8 cellular contexts compared by ENCODE assay signal in the genomic region with DNA sequence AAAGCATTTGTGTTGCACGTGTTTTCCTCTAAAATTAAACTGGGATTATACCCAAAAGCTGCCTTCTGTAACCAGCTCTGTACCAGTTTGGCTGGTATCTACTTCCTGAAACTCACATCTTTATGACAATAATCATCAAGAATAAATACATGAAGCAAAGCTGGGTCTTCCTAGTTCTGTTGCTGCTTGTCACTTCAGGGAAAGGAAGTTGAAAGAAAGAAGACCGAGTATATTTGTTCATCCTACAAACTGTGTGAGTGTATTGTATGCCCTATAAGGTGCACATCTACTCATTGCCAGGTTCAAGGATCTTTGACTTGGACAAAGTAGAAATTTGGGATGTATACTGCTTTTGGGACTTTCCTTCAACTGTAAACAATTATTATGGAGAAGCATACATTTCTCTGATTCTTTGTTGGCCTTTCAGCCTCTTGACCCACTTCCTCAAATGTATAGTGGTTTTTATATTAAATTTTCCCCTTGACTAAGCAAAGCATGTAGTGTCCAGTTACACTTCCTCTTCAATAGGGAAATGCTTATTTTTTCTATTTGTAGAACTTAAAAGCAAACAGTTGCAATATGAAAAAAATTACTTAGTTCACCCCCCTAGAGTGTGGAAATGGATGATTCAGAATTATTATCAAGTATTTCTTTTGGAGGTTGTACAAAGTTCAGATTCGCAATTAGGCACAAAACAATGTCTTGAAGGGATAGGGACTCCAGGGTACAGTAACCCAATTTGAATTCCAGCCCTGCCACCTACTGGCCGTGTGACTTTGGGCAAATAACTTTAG. TPM values are rescaled to one million over a fixed set of nuclear protein-coding genes. Genes with fewer than 3 reads are reported as not detected.
DNase-seq lines count a peak whose midpoint lies in the region; ATAC-seq and TF ChIP-seq lines count a peak whose summit lies in the region.

No MANE protein-coding gene starts in this region.

- no peaks in the 10 kb centered on the region for H3K79me2 ChIP-seq in hepatocyte

- H3K27ac ChIP-seq in ascending aorta (no peak overlapping the region), hepatocyte (no peak overlapping the region)

- DNase-seq in GM10266 (ENCODE audit: extremely low spot score) = peak; percentile 37
- peak; percentile 23 for DNase-seq in HPDE6-E6E7 (ENCODE audit: extremely low spot score)
- DNase-seq in SHP77 treated with DMSO at 0.1 percent for 48 hours (lab: John Stamatoyannopoulos, UW) = peak; percentile 13
- DNase-seq in ascending aorta (ENCODE audit: low spot score in 2 of 2) = no peak
- peak; percentile 27 for DNase-seq in hepatocyte (ENCODE audit: low spot score)
- DNase-seq in stimulated activated CD8-positive, alpha-beta memory T cell treated with anti-CD3 and anti-CD28 coated beads, Interleukin-12 subunit alpha, Interleukin-12 subunit beta, amount 100 ng/mL, for 1 hour (ENCODE audit: low read depth) = peak; percentile 42

- H4K20me1 ChIP-seq in hepatocyte (ENCODE audit: insufficient read depth, poor library complexity, severe bottlenecking) = no peaks in the 10 kb centered on the region

- H3K9me3 ChIP-seq in ascending aorta (no peaks in the 10 kb centered on the region), hepatocyte (ENCODE audit: low read depth) (no peaks in the 10 kb centered on the region)

- H3K4me2 ChIP-seq in hepatocyte = no peak overlapping the region

- H3K4me3 ChIP-seq in ascending aorta (no peak overlapping the region), hepatocyte (no peak overlapping the region)

- peaks cover 0 to 4% of the 10 kb centered on the region in 2 donors for H3K4me1 ChIP-seq in ascending aorta
- H3K4me1 ChIP-seq in hepatocyte (ENCODE audit: insufficient read depth) = no peaks in the 10 kb centered on the region

- WGBS in hepatocyte (ENCODE audit: low lambda C conversion rate, missing lambda C conversion rate) = 64% methylated on average over 4 of the region's 4 CpGs

- no peaks in the 10 kb centered on the region for H3K9me2 ChIP-seq in hepatocyte (replicated peaks; ENCODE audit: insufficient read depth)

- no peak overlapping the region for H2AFZ ChIP-seq in hepatocyte

- ATAC-seq in GM19397 (IDR thresholded peaks at IDR 0.05; ENCODE audit: unreplicated experiment) (no peak), HG02840 (IDR thresholded peaks at IDR 0.05; ENCODE audit: low FRiP score, unreplicated experiment) (no peak)

- H3K36me3 ChIP-seq in ascending aorta (no peaks in the 10 kb centered on the region), hepatocyte (replicated peaks; ENCODE audit: insufficient read depth, low read depth) (no peaks in the 10 kb centered on the region)

- TF ChIP-seq CTCF in GM10266 (IDR thresholded peaks at IDR 0.05; ENCODE audit: control insufficient read depth, insufficient read depth, low read depth, missing control alignments) (peak; percentile 64), ascending aorta (IDR thresholded peaks at IDR 0.05) (peak; percentile 19 to 51 (median 49)), hepatocyte (IDR thresholded peaks at IDR 0.05; ENCODE audit: poor library complexity) (peak; percentile 55)

- H3K27me3 ChIP-seq in ascending aorta (no peaks in the 10 kb centered on the region), hepatocyte (no peaks in the 10 kb centered on the region)

- intact Hi-C loops in ascending aorta (cut with DNase I) = loop anchor here (2.0 kb wide), 1 partner anchor 13 kb away; no protein-coding TSS in a partner anchor

RNA-seq across cellular contexts. Expression of a gene that starts 28.9 kb away (rescaled TPM):
- total RNA-seq in ascending aorta (46.4 TPM), hepatocyte (53.4 and 66.8 TPM in 2 replicates)
- polyA plus RNA-seq in hepatocyte = 60.2 and 66.7 TPM in 2 replicates

RNA-seq across cellular contexts. Expression of a gene that starts 49.5 kb away (rescaled TPM):
- total RNA-seq in ascending aorta (25.9 TPM), hepatocyte (23.1 and 26.9 TPM in 2 replicates)
- 29.0 and 33.4 TPM in 2 replicates for polyA plus RNA-seq in hepatocyte

Comparison
In these comparisons a context has a peak if more than half of its experiments do, and no peak if none do; other contexts are left out.
1. DNase-seq: peak in GM10266 (single experiment), HPDE6-E6E7 (single experiment), SHP77 treated with DMSO at 0.1 percent for 48 hours (single experiment), hepatocyte (single experiment) and stimulated activated CD8-positive, alpha-beta memory T cell treated with anti-CD3 and anti-CD28 coated beads, Interleukin-12 subunit alpha, Interleukin-12 subunit beta, amount 100 ng/mL, for 1 hour (single experiment); none in ascending aorta (0 of 2).
2. Peak in every context shown above with its lines, with median percentiles within 50 percentile points of each other: CTCF ChIP-seq.